ENCODE assay signal across 11 cellular contexts in the genomic region with DNA sequence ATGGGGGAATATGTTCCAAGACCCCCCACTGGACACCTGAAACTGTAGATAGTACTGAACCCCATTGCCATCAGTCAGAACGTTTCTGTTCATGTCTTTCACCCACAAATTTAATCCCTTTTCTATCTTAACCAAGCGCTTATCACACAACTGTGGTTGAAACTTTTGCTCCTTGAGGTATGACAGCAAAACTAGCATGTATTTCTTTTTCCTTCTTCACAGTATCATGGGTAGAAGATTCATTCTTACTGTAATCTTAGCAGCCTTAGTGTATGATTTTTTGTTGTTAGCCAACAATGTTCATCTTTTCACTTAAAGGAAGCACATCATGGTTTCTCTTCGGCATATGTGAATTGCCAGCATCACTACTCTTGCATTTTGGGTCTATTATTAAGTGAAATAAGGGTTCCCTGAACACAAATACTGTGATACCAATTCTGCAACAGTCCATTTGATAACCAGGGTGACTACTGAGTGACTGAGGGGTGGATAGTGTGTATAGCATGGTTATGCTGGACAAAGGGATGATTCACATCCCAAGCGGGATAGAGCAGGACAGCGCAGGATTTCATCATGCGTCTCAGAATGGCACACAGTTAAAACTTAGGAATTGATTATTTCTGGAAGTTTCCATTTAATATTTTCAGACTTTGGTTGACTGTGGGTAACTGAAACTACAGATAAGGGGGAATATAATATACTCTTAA. TPM values are rescaled to one million over a fixed set of nuclear protein-coding genes. Genes with fewer than 3 reads are reported as not detected.
DNase-seq lines count a peak whose midpoint lies in the region; ATAC-seq, FAIRE-seq and TF ChIP-seq lines count a peak whose summit lies in the region.
"Had no signal": no experiment of that assay in that cellular context is flagged by ENCODE, and none has a peak within 500 bp of the region (broad histone marks: within the 10 kb centered on the region; RNA-seq: fewer than 3 reads in every experiment).

No MANE protein-coding gene starts in this region.

- H3K4me3 ChIP-seq in PC-9 (no peak overlapping the region), bronchial epithelial cell (ENCODE audit: low read depth, low read length) (no peak overlapping the region), HepG2 (replicated peaks in 1 of 3; ENCODE audit: insufficient read depth in 1 of 3, low read depth in 2 of 3, low read length in 3 of 3) (no peak overlapping the region)
- H3K4me3 ChIP-seq: body of pancreas had no signal

- H3K9me2 ChIP-seq in PC-9 (ENCODE audit: insufficient read depth): no peaks in the 10 kb centered on the region

- ATAC-seq in HG03175 (IDR thresholded peaks at IDR 0.05; ENCODE audit: unreplicated experiment) (no peak), HepG2 (no peak)
- ATAC-seq: body of pancreas had no signal

- H3K9ac ChIP-seq in HepG2 (ENCODE audit: insufficient read depth, low read depth, low read length): no peak overlapping the region

- TF ChIP-seq EP300 in HepG2 (IDR thresholded peaks at IDR 0.05; ENCODE audit: low read depth in 2 of 2, low read length in 2 of 2) (no peak), HepG2 (CRISPR knock-in tag; IDR thresholded peaks at IDR 0.05; ENCODE audit: borderline replicate concordance) (no peak)

- no peak for TF ChIP-seq RAD21 in HepG2 (CRISPR knock-in tag; IDR thresholded peaks at IDR 0.05)

- H4K20me1 ChIP-seq in PC-9 (ENCODE audit: insufficient read depth) (no peaks in the 10 kb centered on the region), HepG2 (ENCODE audit: insufficient read depth, low read length) (no peaks in the 10 kb centered on the region)

- peaks cover 33% of the 10 kb centered on the region for H3K4me1 Mint-ChIP-seq in activated CD4-positive, alpha-beta T cell treated with anti-CD3 and anti-CD28 coated beads, Interleukin-2, amount 10 ng/mL, durations not matched to agents 7 days and 5 days

- FAIRE-seq in bronchial epithelial cell (lab: Jason Lieb, UNC) (no peak), HepG2 (lab: Jason Lieb, UNC) (no peak)

- H2AFZ ChIP-seq in PC-9 (no peak overlapping the region), HepG2 (ENCODE audit: low read length) (no peak overlapping the region)

- no peaks in the 10 kb centered on the region for H3K27me3 Mint-ChIP-seq in activated CD4-positive, alpha-beta T cell treated with anti-CD3 and anti-CD28 coated beads, Interleukin-2, amount 10 ng/mL, durations not matched to agents 7 days and 5 days

- no peak for TF ChIP-seq CTCF in PC-9 (conservative IDR thresholded peaks at IDR 0.05)
- TF ChIP-seq CTCF in bronchial epithelial cell (IDR thresholded peaks at IDR 0.05; ENCODE audit: insufficient read depth, low read length, severe bottlenecking): no peak
- TF ChIP-seq CTCF in HepG2 (CRISPR knock-in tag; IDR thresholded peaks at IDR 0.05): no peak

- H3F3A ChIP-seq in PC-9 (ENCODE audit: insufficient read depth, low read depth): peaks cover 24% of the 10 kb centered on the region

- H3K4me2 ChIP-seq in PC-9: no peak overlapping the region
- H3K4me2 ChIP-seq in HepG2 (ENCODE audit: low read depth, low read length): no peak overlapping the region

- intact Hi-C loops in PC-9 (cut with micrococcal nuclease; ENCODE audit: unreplicated experiment): no loop called here
- intact Hi-C loops in HepG2 (cut with micrococcal nuclease; ENCODE audit: unreplicated experiment): no loop called here

- WGBS in HepG2 (ENCODE audit: low lambda C conversion rate): 93% methylated on average over 6 of the region's 6 CpGs

- CTCF ChIA-PET in PC-9 (lab: Charles Lee): no interaction called here
- CTCF ChIA-PET in activated CD4-positive, alpha-beta T cell treated with anti-CD3 and anti-CD28 coated beads, Interleukin-2, amount 10 ng/mL, durations not matched to agents 7 days and 5 days (lab: Charles Lee): no interaction called here
- CTCF ChIA-PET in HepG2 (lab: Yijun Ruan, JAX; ENCODE audit: low intra/inter-chr PET ratio, low total read pairs): no interaction called here

- H3K79me2 ChIP-seq in PC-9 (ENCODE audit: low read depth): peaks cover 11% of the 10 kb centered on the region
- no peaks in the 10 kb centered on the region for H3K79me2 ChIP-seq in HepG2 (ENCODE audit: insufficient read depth, low read length)

- no peaks in the 10 kb centered on the region for H3K27me3 ChIP-seq in PC-9 (ENCODE audit: insufficient read depth, low read depth)
- no peaks in the 10 kb centered on the region for H3K27me3 ChIP-seq in bronchial epithelial cell (ENCODE audit: control insufficient read depth, insufficient read depth, low read length)
- no peaks in the 10 kb centered on the region for H3K27me3 ChIP-seq in HepG2 (ENCODE audit: control insufficient read depth in 1 of 2, insufficient read depth in 2 of 2, low read length in 2 of 2)
- H3K27me3 ChIP-seq: body of pancreas had no signal

- H3K9me3 ChIP-seq in PC-9 (ENCODE audit: insufficient read depth, low read depth): 0 out of 2 replicates have a peak, but pooled peaks cover 11% of the 10 kb centered on the region
- no peaks in the 10 kb centered on the region for H3K9me3 ChIP-seq in HepG2 (ENCODE audit: low read length)
- H3K9me3 ChIP-seq: body of pancreas had no signal

- no peak overlapping the region for H3K4me3 Mint-ChIP-seq in activated CD4-positive, alpha-beta T cell treated with anti-CD3 and anti-CD28 coated beads, Interleukin-2, amount 10 ng/mL, durations not matched to agents 7 days and 5 days

- H3K36me3 Mint-ChIP-seq in activated CD4-positive, alpha-beta T cell treated with anti-CD3 and anti-CD28 coated beads, Interleukin-2, amount 10 ng/mL, durations not matched to agents 7 days and 5 days (ENCODE audit: low read depth): peaks cover 62% of the 10 kb centered on the region

- H3K9me3 Mint-ChIP-seq in activated CD4-positive, alpha-beta T cell treated with anti-CD3 and anti-CD28 coated beads, Interleukin-2, amount 10 ng/mL, durations not matched to agents 7 days and 5 days: no peaks in the 10 kb centered on the region

- H3K36me3 ChIP-seq in PC-9 (ENCODE audit: low read depth): peaks cover 9% of the 10 kb centered on the region; the same call in 1 of the 2 replicates
- H3K36me3 ChIP-seq in bronchial epithelial cell (ENCODE audit: control insufficient read depth, insufficient read depth, low read length): no peaks in the 10 kb centered on the region
- H3K36me3 ChIP-seq in HepG2 (replicated peaks in 1 of 2; ENCODE audit: control insufficient read depth in 1 of 2, insufficient read depth in 2 of 2, low read length in 2 of 2): peaks cover 3 to 18% of the 10 kb centered on the region in 2 experiments

- peak; percentile 39 for DNase-seq in EH (ENCODE audit: low read depth)
- DNase-seq in PC-9: no peak
- peak; percentile 87 for DNase-seq in bronchial epithelial cell (ENCODE audit: low read depth)
- peak; percentile 50 for DNase-seq in myocyte (ENCODE audit: low read depth)
- no peak for DNase-seq in activated CD4-positive, alpha-beta T cell treated with anti-CD3 and anti-CD28 coated beads, Interleukin-2, amount 10 ng/mL, durations not matched to agents 7 days and 5 days
- no peak for DNase-seq in cerebellar nuclear complex (lab: John Stamatoyannopoulos, UW)
- DNase-seq in HepG2 (ENCODE audit: low spot score): no peak
- DNase-seq: body of pancreas, DMS79, NCI-H510A treated with DMSO at 0.1 percent for 48 hours had no signal

- no peak for TF ChIP-seq POLR2A in HepG2 (IDR thresholded peaks at IDR 0.05; ENCODE audit: insufficient read depth in 1 of 2, low read depth in 2 of 2, low read length in 2 of 2)

- no TSS peak for BruUV-seq in PC-9 (replicated peaks; lab: Mats Ljungman, UMichigan)
- no TSS peak for BruUV-seq in HepG2 (replicated peaks; lab: Mats Ljungman, UMichigan)

- 0 out of 2 replicates have a peak overlapping the region, but pooled peaks have one; percentile 7 for H3K27ac ChIP-seq in PC-9
- H3K27ac ChIP-seq in HepG2 (ENCODE audit: extremely low read length, insufficient read depth, low read length): no peak overlapping the region
- H3K27ac ChIP-seq: body of pancreas had no signal

- H3K27ac Mint-ChIP-seq in activated CD4-positive, alpha-beta T cell treated with anti-CD3 and anti-CD28 coated beads, Interleukin-2, amount 10 ng/mL, durations not matched to agents 7 days and 5 days: no peak overlapping the region

- peaks cover 17% of the 10 kb centered on the region for H3K4me1 ChIP-seq in PC-9 (replicated peaks; ENCODE audit: insufficient read depth)
- H3K4me1 ChIP-seq in HepG2 (ENCODE audit: insufficient read depth, low read length): 0 out of 2 replicates have a peak, but pooled peaks cover 5% of the 10 kb centered on the region

- POLR2A ChIA-PET in PC-9 (lab: Charles Lee; ENCODE audit: unreplicated experiment): no interaction called here
- POLR2A ChIA-PET in activated CD4-positive, alpha-beta T cell treated with anti-CD3 and anti-CD28 coated beads, Interleukin-2, amount 10 ng/mL, durations not matched to agents 7 days and 5 days (lab: Charles Lee): no interaction called here
- POLR2A ChIA-PET in HepG2 (lab: Yijun Ruan, JAX): no interaction called here

- in situ Hi-C loops in HepG2 (cut with HindIII; ENCODE audit: extremely low pct_ligation_motif_present, low pct_unique_long_range_greater_than_20kb): no loop called here

RNA-seq across cellular contexts. Expression of gene KCNS1, which starts 41.8 kb away (rescaled TPM):
- total RNA-seq in PC-9 (2021): 0.15 TPM in 1 of 2 replicates, not detected in the other
- total RNA-seq in bronchial epithelial cell: 0.53 and 0.90 TPM in 2 replicates
- not detected in 2 replicates for total RNA-seq in myocyte
- not detected for polyA plus RNA-seq in myocyte (2012)
- total RNA-seq in activated CD4-positive, alpha-beta T cell treated with anti-CD3 and anti-CD28 coated beads, Interleukin-2, amount 10 ng/mL, durations not matched to agents 7 days and 5 days: not detected
- not detected in 2 replicates for total RNA-seq in HepG2 (2016; rRNA removed; fragmentation: Illumina TruSeq; extraction: Trizol)
- total RNA-seq in HepG2 (2016; cell fraction: cytosol; rRNA removed; fragmentation: Illumina TruSeq; extraction: Trizol; ENCODE audit: low read depth): not detected in 2 replicates
- not detected in 2 replicates for total RNA-seq in HepG2 (2016; cell fraction: insoluble cytoplasmic fraction; rRNA removed; fragmentation: Illumina TruSeq; extraction: Trizol)
- total RNA-seq in HepG2 (2016; cell fraction: membrane; rRNA removed; fragmentation: Illumina TruSeq; extraction: Trizol): not detected in 2 replicates
- total RNA-seq in HepG2 (2016; cell fraction: nucleus; rRNA removed; fragmentation: Illumina TruSeq; extraction: Trizol): not detected in 2 replicates
- 0.03 TPM in 1 of 2 replicates, not detected in the other for polyA plus RNA-seq in HepG2 (2011; rRNA removed)
- not detected in 2 replicates for polyA plus RNA-seq in HepG2 (2011; cell fraction: cytosol; rRNA removed)
- polyA plus RNA-seq in HepG2 (2011; cell fraction: nucleus; rRNA removed): not detected in 2 replicates
- not detected in 2 replicates for polyA plus RNA-seq in HepG2 (2012)
- polyA plus RNA-seq in HepG2 (2016; cell fraction: cytosol; fragmentation: Illumina TruSeq; extraction: Trizol; ENCODE audit: low read depth): not detected in 2 replicates
- not detected in 2 replicates for polyA plus RNA-seq in HepG2 (2016; cell fraction: insoluble cytoplasmic fraction; fragmentation: Illumina TruSeq; extraction: Trizol; ENCODE audit: low read depth)
- not detected in 2 replicates for polyA plus RNA-seq in HepG2 (2016; cell fraction: membrane; fragmentation: Illumina TruSeq; extraction: Trizol; ENCODE audit: low read depth)
- not detected in 2 replicates for polyA plus RNA-seq in HepG2 (2016; cell fraction: nucleus; fragmentation: Illumina TruSeq; extraction: Trizol; ENCODE audit: insufficient read depth, low read depth)
- not detected in 2 replicates for polyA minus RNA-seq in HepG2 (2011; rRNA and poly(A)+ RNA removed; ENCODE audit: low replicate concordance)
- polyA minus RNA-seq in HepG2 (2011; cell fraction: cytosol; rRNA and poly(A)+ RNA removed): not detected in 2 replicates
- polyA minus RNA-seq in HepG2 (2011; cell fraction: nucleus; rRNA and poly(A)+ RNA removed): not detected in 2 replicates
- total RNA-seq: body of pancreas had no signal

RNA-seq across cellular contexts. Expression of gene WFDC5, which starts 55.8 kb away (rescaled TPM):
- total RNA-seq in PC-9 (2021) (not detected in 2 replicates), bronchial epithelial cell (0.79 and 4.1 TPM in 2 replicates), myocyte (not detected in 2 replicates), HepG2 (2016; rRNA removed; fragmentation: Illumina TruSeq; extraction: Trizol) (not detected in 2 replicates)
- polyA plus RNA-seq in myocyte (2012): not detected
- not detected for total RNA-seq in activated CD4-positive, alpha-beta T cell treated with anti-CD3 and anti-CD28 coated beads, Interleukin-2, amount 10 ng/mL, durations not matched to agents 7 days and 5 days
- not detected in 2 replicates for total RNA-seq in HepG2 (2016; cell fraction: cytosol; rRNA removed; fragmentation: Illumina TruSeq; extraction: Trizol; ENCODE audit: low read depth)
- total RNA-seq in HepG2 (2016; cell fraction: insoluble cytoplasmic fraction; rRNA removed; fragmentation: Illumina TruSeq; extraction: Trizol): not detected in 2 replicates
- total RNA-seq in HepG2 (2016; cell fraction: membrane; rRNA removed; fragmentation: Illumina TruSeq; extraction: Trizol): not detected in 2 replicates
- total RNA-seq in HepG2 (2016; cell fraction: nucleus; rRNA removed; fragmentation: Illumina TruSeq; extraction: Trizol): not detected in 2 replicates
- polyA plus RNA-seq in HepG2 (2011; rRNA removed): not detected in 2 replicates
- polyA plus RNA-seq in HepG2 (2011; cell fraction: cytosol; rRNA removed): not detected in 2 replicates
- not detected in 2 replicates for polyA plus RNA-seq in HepG2 (2011; cell fraction: nucleus; rRNA removed)
- polyA plus RNA-seq in HepG2 (2012): not detected in 2 replicates
- polyA plus RNA-seq in HepG2 (2016; cell fraction: cytosol; fragmentation: Illumina TruSeq; extraction: Trizol; ENCODE audit: low read depth): not detected in 2 replicates
- polyA plus RNA-seq in HepG2 (2016; cell fraction: insoluble cytoplasmic fraction; fragmentation: Illumina TruSeq; extraction: Trizol; ENCODE audit: low read depth): not detected in 2 replicates
- polyA plus RNA-seq in HepG2 (2016; cell fraction: membrane; fragmentation: Illumina TruSeq; extraction: Trizol; ENCODE audit: low read depth): not detected in 2 replicates
- not detected in 2 replicates for polyA plus RNA-seq in HepG2 (2016; cell fraction: nucleus; fragmentation: Illumina TruSeq; extraction: Trizol; ENCODE audit: insufficient read depth, low read depth)
- polyA minus RNA-seq in HepG2 (2011; rRNA and poly(A)+ RNA removed; ENCODE audit: low replicate concordance): not detected in 2 replicates
- not detected in 2 replicates for polyA minus RNA-seq in HepG2 (2011; cell fraction: cytosol; rRNA and poly(A)+ RNA removed)
- not detected in 2 replicates for polyA minus RNA-seq in HepG2 (2011; cell fraction: nucleus; rRNA and poly(A)+ RNA removed)
- total RNA-seq: body of pancreas had no signal

Comparison
In these comparisons a context has a peak if more than half of its experiments do, and no peak if none do; other contexts are left out.
1. DNase-seq: peak in EH (single experiment), bronchial epithelial cell (single experiment) and myocyte (single experiment); none in PC-9 (0 of 2), activated CD4-positive, alpha-beta T cell treated with anti-CD3 and anti-CD28 coated beads, Interleukin-2, amount 10 ng/mL, durations not matched to agents 7 days and 5 days (single experiment), cerebellar nuclear complex (0 of 2) and HepG2 (single experiment).